ENCODE assay signal across 22 cellular contexts in the genomic region with DNA sequence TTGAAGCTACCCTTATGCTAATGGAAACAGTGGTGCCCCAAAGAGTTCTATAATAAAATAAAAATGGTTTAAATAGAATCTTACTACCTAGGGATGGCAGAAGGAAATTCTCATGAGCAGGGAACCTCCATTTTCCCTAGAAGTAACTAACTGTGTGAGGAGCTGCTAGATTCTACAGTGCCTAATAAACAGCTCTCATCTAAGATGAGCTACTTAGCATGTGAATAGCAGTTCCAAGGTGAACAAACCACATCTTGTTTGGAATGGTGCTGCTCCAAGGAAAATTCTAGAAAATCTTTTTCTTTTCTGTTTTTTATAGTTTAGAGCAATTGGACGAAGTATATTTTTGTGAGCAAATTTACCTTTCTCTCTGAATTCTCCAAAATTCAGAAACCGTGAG.
DNase-seq lines count a peak whose midpoint lies in the region; ATAC-seq, FAIRE-seq and TF ChIP-seq lines count a peak whose summit lies in the region.
"Had no signal": no experiment of that assay in that cellular context is flagged by ENCODE, and none has a peak within 500 bp of the region (broad histone marks: within the 10 kb centered on the region; RNA-seq: fewer than 3 reads in every experiment).

No MANE protein-coding gene starts in this region.

- H3K27ac Mint-ChIP-seq in WTC11 (no peak overlapping the region), mesothelial cell of epicardium (no peak overlapping the region)
- H3K27ac Mint-ChIP-seq: B cell; CD4-positive, alpha-beta T cell; CD8-positive, alpha-beta T cell had no signal

- H3K4me1 Mint-ChIP-seq in WTC11, result peaks cover 36% of the 10 kb centered on the region
- H3K4me1 Mint-ChIP-seq in mesothelial cell of epicardium, result no peaks in the 10 kb centered on the region
- H3K4me1 Mint-ChIP-seq: B cell had no signal

- intact Hi-C loops in kidney (cut with DNase I), result no loop called here
- intact Hi-C loops in lower leg skin (cut with DNase I; ENCODE audit: low total_unique reads), result no loop called here

- no peak for FAIRE-seq in kidney (lab: Jason Lieb, UNC)
- FAIRE-seq: A204.1, D721Med, G401.6, GM12891 had no signal

- 89 to 92% methylated on average over 2 of the region's 2 CpGs for WGBS in lower leg skin, 2 donors

- H3K4me1 ChIP-seq in kidney (ENCODE audit: control insufficient read depth in 1 of 2, insufficient read depth in 1 of 2, low read depth in 1 of 2, low read length in 2 of 2), result no peaks in the 10 kb centered on the region
- H3K4me1 ChIP-seq: BLaER1 treated with 17β-estradiol and CSF1 and Interleukin-3, amounts not matched to agents 10 nM and 100 nM; Caco-2 had no signal

- POLR2A ChIA-PET in WTC11 (lab: Charles Lee), result interaction anchor here (0.7 kb wide), 1 partner anchor 179 kb away, joined by 3 read pairs; no protein-coding TSS in a partner anchor

- H3K9me3 Mint-ChIP-seq in WTC11, result peaks cover 6% of the 10 kb centered on the region
- H3K9me3 Mint-ChIP-seq in mesothelial cell of epicardium, result no peaks in the 10 kb centered on the region

- H3K27ac ChIP-seq in kidney (ENCODE audit: low read depth in 2 of 2, low read length in 2 of 2), result peak overlapping the region in 1 of 2 donors; percentile 15
- H3K27ac ChIP-seq: BLaER1 treated with 17β-estradiol and CSF1 and Interleukin-3, amounts not matched to agents 10 nM and 100 nM; C4-2B had no signal

- H3K36me3 ChIP-seq in kidney (ENCODE audit: control insufficient read depth in 1 of 2, insufficient read depth in 2 of 2, low read length in 2 of 2), result no peaks in the 10 kb centered on the region
- H3K36me3 ChIP-seq: BLaER1 treated with 17β-estradiol and CSF1 and Interleukin-3, amounts not matched to agents 10 nM and 100 nM had no signal

- H3K9me3 ChIP-seq in kidney (ENCODE audit: control insufficient read depth in 1 of 2, low read length in 2 of 2), result no peaks in the 10 kb centered on the region
- H3K9me3 ChIP-seq: BLaER1 treated with 17β-estradiol and CSF1 and Interleukin-3, amounts not matched to agents 10 nM and 100 nM; Caco-2 had no signal

- peak overlapping the region; percentile 41 to 49 for H3K4me3 ChIP-seq in kidney (ENCODE audit: low read length in 2 of 2)
- H3K4me3 ChIP-seq in retinal pigment epithelial cell (ENCODE audit: low read length), result peak overlapping the region; percentile 42
- H3K4me3 ChIP-seq in lower leg skin (ENCODE audit: low read depth, poor library complexity, severe bottlenecking), result no peak overlapping the region
- H3K4me3 ChIP-seq: BLaER1 treated with 17β-estradiol and CSF1 and Interleukin-3, amounts not matched to agents 10 nM and 100 nM had no signal

- ATAC-seq in WTC11 (peak; percentile 67), left lobe of liver (no peak)
- ATAC-seq: CD8-positive, alpha-beta T cell had no signal

- no peak overlapping the region for H3K9ac ChIP-seq in kidney (ENCODE audit: low read length in 2 of 2)
- H3K9ac ChIP-seq: BLaER1 treated with 17β-estradiol and CSF1 and Interleukin-3, amounts not matched to agents 10 nM and 100 nM had no signal

- H3K4me3 Mint-ChIP-seq in WTC11 (no peak overlapping the region), mesothelial cell of epicardium (no peak overlapping the region)
- H3K4me3 Mint-ChIP-seq: B cell; CD4-positive, alpha-beta T cell; CD8-positive, alpha-beta T cell had no signal

- TF ChIP-seq CTCF in WTC11 (IDR thresholded peaks at IDR 0.05), result no peak
- no peak for TF ChIP-seq CTCF in kidney (IDR thresholded peaks at IDR 0.05; ENCODE audit: borderline replicate concordance, extremely low read depth, insufficient read depth)
- no peak for TF ChIP-seq CTCF in retinal pigment epithelial cell (conservative IDR thresholded peaks at IDR 0.05; ENCODE audit: low read depth, low read length)
- no peak for TF ChIP-seq CTCF in lower leg skin (IDR thresholded peaks at IDR 0.05)
- no peak for TF ChIP-seq CTCF in mesothelial cell of epicardium (IDR thresholded peaks at IDR 0.05; ENCODE audit: unreplicated experiment)

- H3K36me3 Mint-ChIP-seq in WTC11 (peaks cover 7% of the 10 kb centered on the region; the same call in 1 of the 2 replicates), mesothelial cell of epicardium (no peaks in the 10 kb centered on the region)
- H3K36me3 Mint-ChIP-seq: CD8-positive, alpha-beta T cell had no signal

- CTCF ChIA-PET in WTC11 (lab: Charles Lee), result no interaction called here

- DNase-seq in WTC11 (ENCODE audit: low spot score), result no peak
- DNase-seq in kidney, result no peak
- DNase-seq in retinal pigment epithelial cell (ENCODE audit: low read depth), result no peak
- DNase-seq in lower leg skin (ENCODE audit: low spot score in 2 of 2), result no peak
- DNase-seq in mesothelial cell of epicardium (ENCODE audit: low spot score in 2 of 2, unreplicated experiment in 2 of 2), result no peak
- DNase-seq in left lobe of liver (ENCODE audit: low spot score), result no peak
- DNase-seq: 8988T; ACHN; AML-193; Caco-2; Calu3; CD4-positive, alpha-beta T cell; CD8-positive, alpha-beta T cell; DMS79 treated with DMSO at 0.1 percent for 48 hours; GF-D8 had no signal

- TF ChIP-seq POLR2A in lower leg skin (IDR thresholded peaks at IDR 0.05), result no peak

- no peaks in the 10 kb centered on the region for H3K27me3 Mint-ChIP-seq in WTC11 (ENCODE audit: low read depth)
- no peaks in the 10 kb centered on the region for H3K27me3 Mint-ChIP-seq in mesothelial cell of epicardium (ENCODE audit: low read depth)
- H3K27me3 Mint-ChIP-seq: B cell; CD4-positive, alpha-beta T cell had no signal

TF ChIP-seq in WTC11, 78 proteins besides CTCF, POLR2A, EP300 and RAD21 (continues in another document):
- TF ChIP-seq, protein P1, sequence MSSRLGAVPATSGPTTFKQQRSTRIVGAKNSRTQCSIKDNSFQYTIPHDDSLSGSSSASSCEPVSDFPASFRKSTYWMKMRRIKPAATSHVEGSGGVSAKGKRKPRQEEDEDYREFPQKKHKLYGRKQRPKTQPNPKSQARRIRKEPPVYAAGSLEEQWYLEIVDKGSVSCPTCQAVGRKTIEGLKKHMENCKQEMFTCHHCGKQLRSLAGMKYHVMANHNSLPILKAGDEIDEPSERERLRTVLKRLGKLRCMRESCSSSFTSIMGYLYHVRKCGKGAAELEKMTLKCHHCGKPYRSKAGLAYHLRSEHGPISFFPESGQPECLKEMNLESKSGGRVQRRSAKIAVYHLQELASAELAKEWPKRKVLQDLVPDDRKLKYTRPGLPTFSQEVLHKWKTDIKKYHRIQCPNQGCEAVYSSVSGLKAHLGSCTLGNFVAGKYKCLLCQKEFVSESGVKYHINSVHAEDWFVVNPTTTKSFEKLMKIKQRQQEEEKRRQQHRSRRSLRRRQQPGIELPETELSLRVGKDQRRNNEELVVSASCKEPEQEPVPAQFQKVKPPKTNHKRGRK (CRISPR knock-in tag; IDR thresholded peaks at IDR 0.05; ENCODE audit: borderline replicate concordance), result no peak
- TF ChIP-seq, protein P2, sequence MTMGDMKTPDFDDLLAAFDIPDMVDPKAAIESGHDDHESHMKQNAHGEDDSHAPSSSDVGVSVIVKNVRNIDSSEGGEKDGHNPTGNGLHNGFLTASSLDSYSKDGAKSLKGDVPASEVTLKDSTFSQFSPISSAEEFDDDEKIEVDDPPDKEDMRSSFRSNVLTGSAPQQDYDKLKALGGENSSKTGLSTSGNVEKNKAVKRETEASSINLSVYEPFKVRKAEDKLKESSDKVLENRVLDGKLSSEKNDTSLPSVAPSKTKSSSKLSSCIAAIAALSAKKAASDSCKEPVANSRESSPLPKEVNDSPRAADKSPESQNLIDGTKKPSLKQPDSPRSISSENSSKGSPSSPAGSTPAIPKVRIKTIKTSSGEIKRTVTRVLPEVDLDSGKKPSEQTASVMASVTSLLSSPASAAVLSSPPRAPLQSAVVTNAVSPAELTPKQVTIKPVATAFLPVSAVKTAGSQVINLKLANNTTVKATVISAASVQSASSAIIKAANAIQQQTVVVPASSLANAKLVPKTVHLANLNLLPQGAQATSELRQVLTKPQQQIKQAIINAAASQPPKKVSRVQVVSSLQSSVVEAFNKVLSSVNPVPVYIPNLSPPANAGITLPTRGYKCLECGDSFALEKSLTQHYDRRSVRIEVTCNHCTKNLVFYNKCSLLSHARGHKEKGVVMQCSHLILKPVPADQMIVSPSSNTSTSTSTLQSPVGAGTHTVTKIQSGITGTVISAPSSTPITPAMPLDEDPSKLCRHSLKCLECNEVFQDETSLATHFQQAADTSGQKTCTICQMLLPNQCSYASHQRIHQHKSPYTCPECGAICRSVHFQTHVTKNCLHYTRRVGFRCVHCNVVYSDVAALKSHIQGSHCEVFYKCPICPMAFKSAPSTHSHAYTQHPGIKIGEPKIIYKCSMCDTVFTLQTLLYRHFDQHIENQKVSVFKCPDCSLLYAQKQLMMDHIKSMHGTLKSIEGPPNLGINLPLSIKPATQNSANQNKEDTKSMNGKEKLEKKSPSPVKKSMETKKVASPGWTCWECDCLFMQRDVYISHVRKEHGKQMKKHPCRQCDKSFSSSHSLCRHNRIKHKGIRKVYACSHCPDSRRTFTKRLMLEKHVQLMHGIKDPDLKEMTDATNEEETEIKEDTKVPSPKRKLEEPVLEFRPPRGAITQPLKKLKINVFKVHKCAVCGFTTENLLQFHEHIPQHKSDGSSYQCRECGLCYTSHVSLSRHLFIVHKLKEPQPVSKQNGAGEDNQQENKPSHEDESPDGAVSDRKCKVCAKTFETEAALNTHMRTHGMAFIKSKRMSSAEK (CRISPR knock-in tag; IDR thresholded peaks at IDR 0.05; ENCODE audit: borderline replicate concordance), result no peak
- no peak for TF ChIP-seq GABPB1 (CRISPR knock-in tag; IDR thresholded peaks at IDR 0.05)
- TF ChIP-seq JAZF1 (CRISPR knock-in tag; IDR thresholded peaks at IDR 0.05), result no peak
- TF ChIP-seq IRF2 (CRISPR knock-in tag; IDR thresholded peaks at IDR 0.05; ENCODE audit: borderline replicate concordance, low read depth), result no peak
- no peak for TF ChIP-seq OVOL2 (CRISPR knock-in tag; IDR thresholded peaks at IDR 0.05; ENCODE audit: borderline replicate concordance)
- TF ChIP-seq, protein P3, sequence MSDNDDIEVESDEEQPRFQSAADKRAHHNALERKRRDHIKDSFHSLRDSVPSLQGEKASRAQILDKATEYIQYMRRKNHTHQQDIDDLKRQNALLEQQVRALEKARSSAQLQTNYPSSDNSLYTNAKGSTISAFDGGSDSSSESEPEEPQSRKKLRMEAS (CRISPR knock-in tag; IDR thresholded peaks at IDR 0.05), result no peak
- TF ChIP-seq ESRRA (CRISPR knock-in tag; IDR thresholded peaks at IDR 0.05; ENCODE audit: borderline replicate concordance), result no peak
- no peak for TF ChIP-seq ZNF263 (CRISPR knock-in tag; IDR thresholded peaks at IDR 0.05; ENCODE audit: low read depth)
- TF ChIP-seq, protein P4, sequence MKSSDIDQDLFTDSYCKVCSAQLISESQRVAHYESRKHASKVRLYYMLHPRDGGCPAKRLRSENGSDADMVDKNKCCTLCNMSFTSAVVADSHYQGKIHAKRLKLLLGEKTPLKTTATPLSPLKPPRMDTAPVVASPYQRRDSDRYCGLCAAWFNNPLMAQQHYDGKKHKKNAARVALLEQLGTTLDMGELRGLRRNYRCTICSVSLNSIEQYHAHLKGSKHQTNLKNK (CRISPR knock-in tag; IDR thresholded peaks at IDR 0.05), result no peak
- TF ChIP-seq NR2C2 (CRISPR knock-in tag; IDR thresholded peaks at IDR 0.05), result no peak
- no peak for TF ChIP-seq FOXJ3 (CRISPR knock-in tag; IDR thresholded peaks at IDR 0.05; ENCODE audit: borderline replicate concordance)
- no peak for TF ChIP-seq ZNF138 (CRISPR knock-in tag; conservative IDR thresholded peaks at IDR 0.05)
